Comparison of ENCODE assay signal across 20 cellular contexts in the genomic region with DNA sequence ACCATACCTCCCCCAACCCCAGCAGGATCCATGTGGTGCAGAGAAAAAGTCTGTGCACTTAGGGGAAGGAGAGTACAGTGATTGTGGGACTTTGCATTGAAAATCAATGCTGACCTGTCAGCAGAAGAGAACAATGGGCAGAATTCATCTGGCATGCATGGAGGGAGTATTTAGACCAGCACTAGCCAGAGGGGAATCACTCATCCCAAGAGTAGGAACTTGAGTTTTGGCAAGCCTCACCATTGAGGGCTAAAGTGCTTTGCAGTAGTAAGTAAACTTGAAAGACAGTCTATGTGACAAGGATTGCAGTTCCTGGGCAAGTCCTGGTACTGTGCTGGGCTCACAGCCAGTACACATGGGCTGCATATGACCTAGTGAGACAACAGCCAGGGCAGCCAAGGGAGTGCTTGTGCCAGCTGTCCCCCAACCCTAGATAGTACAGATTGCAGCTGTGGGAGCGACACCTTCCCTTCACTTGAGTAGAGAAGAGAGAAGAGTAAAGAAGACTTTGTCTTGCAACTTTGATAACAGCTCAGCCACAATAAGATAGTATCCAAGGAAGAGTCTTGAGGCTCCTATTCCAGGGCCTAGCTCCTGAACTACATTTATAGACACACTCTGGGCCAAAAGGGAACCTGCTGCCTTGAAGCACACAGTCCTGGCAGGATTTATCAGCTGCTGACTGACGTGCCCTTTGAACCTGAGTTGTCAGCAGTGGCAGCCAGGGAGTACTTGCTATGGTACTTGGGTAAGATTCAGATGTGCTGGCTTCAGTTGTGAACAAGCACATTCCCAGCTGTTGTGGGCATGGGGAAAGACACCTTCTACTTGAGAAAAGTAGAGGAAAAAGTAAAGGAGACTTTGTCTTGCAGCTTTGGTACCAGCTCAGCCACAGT. TPM values are rescaled to one million over a fixed set of nuclear protein-coding genes. Genes with fewer than 3 reads are reported as not detected.
A peak's percentile ranks its signal among the peaks of the same experiment; 100 is the strongest.
DNase-seq lines count a peak whose midpoint lies in the region; ATAC-seq and TF ChIP-seq lines count a peak whose summit lies in the region.
"Had no signal": no experiment of that assay in that cellular context is flagged by ENCODE, and none has a peak within 500 bp of the region (broad histone marks: within the 10 kb centered on the region; RNA-seq: fewer than 3 reads in every experiment).

No MANE protein-coding gene starts in this region.

- no TSS peak for BruUV-seq in PC-3 (replicated peaks; lab: Mats Ljungman, UMichigan)

- no peaks in the 10 kb centered on the region for H3K79me2 ChIP-seq in PC-3 (ENCODE audit: low read length)

- no peaks in the 10 kb centered on the region for H3K4me1 Mint-ChIP-seq in CD14-positive monocyte

- no peak overlapping the region for H3K27ac Mint-ChIP-seq in CD14-positive monocyte
- H3K27ac Mint-ChIP-seq: HFFc6 had no signal

- no peak overlapping the region for H3K4me2 ChIP-seq in PC-3 (ENCODE audit: low read length)
- H3K4me2 ChIP-seq: SK-N-SH had no signal

- DNase-seq in NCI-H146 (lab: John Stamatoyannopoulos, UW) = peak; percentile 4
- DNase-seq in NCI-H146 treated with DMSO at 0.1 percent for 48 hours (lab: John Stamatoyannopoulos, UW; ENCODE audit: unreplicated experiment) = no peak
- peak; percentile 0 for DNase-seq in AG10803 (ENCODE audit: low read depth)
- DNase-seq in PC-3 = peak; percentile 38
- peak; percentile 47 for DNase-seq in left lobe of liver (ENCODE audit: low spot score)
- DNase-seq in CD14-positive monocyte (ENCODE audit: low spot score) = no peak
- DNase-seq in activated T-cell treated with anti-CD3 and anti-CD28 coated beads, Interleukin-2, amount 50 U/mL, for 48 hours = no peak
- DNase-seq: 8988T; C1 segment of cervical spinal cord; Caco-2; GOT3; HFFc6; KBM-7; NCI-H1048; NCI-H1694 treated with DMSO at 0.1 percent for 48 hours; NCI-H2171; NCI-H524; NK-92 treated with Interleukin-12 subunit alpha and Interleukin-12 subunit beta, amount 100 ng/mL, for 24 hours; SK-N-SH had no signal

- no peak overlapping the region for H3K27ac ChIP-seq in PC-3 (ENCODE audit: low read length)

- no peaks in the 10 kb centered on the region for H4K20me1 ChIP-seq in PC-3 (ENCODE audit: low read length)

- H3K9me2 ChIP-seq in PC-3 (replicated peaks; ENCODE audit: low read length) = no peaks in the 10 kb centered on the region
- H3K9me2 ChIP-seq: SK-N-SH had no signal

- no peak overlapping the region for H3K4me3 ChIP-seq in AG10803 (ENCODE audit: low read length)
- H3K4me3 ChIP-seq in PC-3 (ENCODE audit: low read length) = no peak overlapping the region

- no peaks in the 10 kb centered on the region for H3K27me3 ChIP-seq in PC-3 (ENCODE audit: low read length)

- no peaks in the 10 kb centered on the region for H3K36me3 ChIP-seq in PC-3 (ENCODE audit: low read depth, low read length)

- no peaks in the 10 kb centered on the region for H3F3A ChIP-seq in PC-3 (ENCODE audit: low read length, unreplicated experiment)

- intact Hi-C loops in PC-3 (cut with micrococcal nuclease) = no loop called here
- intact Hi-C loops in CD14-positive monocyte (cut with micrococcal nuclease) = no loop called here

- TF ChIP-seq CTCF in AG10803 (conservative IDR thresholded peaks at IDR 0.05; ENCODE audit: low read length) = no peak
- TF ChIP-seq CTCF in PC-3 (conservative IDR thresholded peaks at IDR 0.05; ENCODE audit: low read depth, low read length) = no peak
- no peak for TF ChIP-seq CTCF in CD14-positive monocyte (IDR thresholded peaks at IDR 0.05)

- H3K4me3 Mint-ChIP-seq in CD14-positive monocyte = no peak overlapping the region
- H3K4me3 Mint-ChIP-seq: HFFc6 had no signal

- no peaks in the 10 kb centered on the region for H3K27me3 Mint-ChIP-seq in CD14-positive monocyte (ENCODE audit: low read depth in 3 of 3)

- no peaks in the 10 kb centered on the region for H3K4me1 ChIP-seq in PC-3 (ENCODE audit: insufficient read depth, low read length)
- H3K4me1 ChIP-seq: Caco-2 had no signal

- H2AFZ ChIP-seq in PC-3 (ENCODE audit: low read length) = no peak overlapping the region

- peaks cover 0 to 1% of the 10 kb centered on the region in 2 donors for H3K36me3 Mint-ChIP-seq in CD14-positive monocyte

- ATAC-seq in PC-3 = peak; percentile 18; the same call in 1 of the 2 replicates
- ATAC-seq in left lobe of liver = peak; percentile 86
- no peak for ATAC-seq in HG03442 (IDR thresholded peaks at IDR 0.05; ENCODE audit: unreplicated experiment)

- H3K9me3 ChIP-seq in PC-3 (ENCODE audit: low read length) = no peaks in the 10 kb centered on the region
- H3K9me3 ChIP-seq: Caco-2, SK-N-SH had no signal

- H3K9ac ChIP-seq in PC-3 (ENCODE audit: low read length) = no peak overlapping the region
- H3K9ac ChIP-seq: SK-N-SH had no signal

- CTCF ChIA-PET in PC-3 (lab: Charles Lee) = no interaction called here

- POLR2A ChIA-PET in PC-3 (lab: Charles Lee; ENCODE audit: unreplicated experiment) = no interaction called here

- H3K9me3 Mint-ChIP-seq in CD14-positive monocyte = peaks cover 0 to 12% (median 5%) of the 10 kb centered on the region in 7 donors
- H3K9me3 Mint-ChIP-seq: HFFc6 had no signal

RNA-seq across cellular contexts. Expression of gene HDX, which starts 48.7 kb away (rescaled TPM):
- total RNA-seq in PC-3 (2014; rRNA removed) (2.8 and 3.4 TPM in 2 replicates), left lobe of liver (0.73 TPM)
- polyA plus RNA-seq in CD14-positive monocyte = 1 to 10 TPM; 2.8 to 3.9 TPM

Comparison
In these comparisons a context has a peak if more than half of its experiments do, and no peak if none do; other contexts are left out.
1. DNase-seq: peak in NCI-H146 (single experiment), AG10803 (single experiment), PC-3 (single experiment) and left lobe of liver (single experiment); none in NCI-H146 treated with DMSO at 0.1 percent for 48 hours (single experiment), CD14-positive monocyte (single experiment) and activated T-cell treated with anti-CD3 and anti-CD28 coated beads, Interleukin-2, amount 50 U/mL, for 48 hours (0 of 2).